Comparison of ENCODE assay signal across 29 cellular contexts in genomic region chr17:65431116-65431515, GRCh38.
"Had no signal": no experiment of that assay in that cellular context is flagged by ENCODE, and none has a peak within 500 bp of the region (broad histone marks: within the 10 kb centered on the region; RNA-seq: fewer than 3 reads in every experiment).

No MANE protein-coding gene starts in this region.

- H3K36me3 ChIP-seq: adrenal gland, breast epithelium, WERI-Rb-1 had no signal

- H3K9ac ChIP-seq: KMS-11 had no signal

- H3K27ac ChIP-seq: adrenal gland, body of pancreas, breast epithelium, KMS-11, PC-9, RWPE1, WERI-Rb-1 had no signal

- H3K9me3 ChIP-seq: adrenal gland, body of pancreas, breast epithelium had no signal

- H3K4me1 ChIP-seq: adrenal gland, body of pancreas, breast epithelium had no signal

- FAIRE-seq: astrocyte, RCC 7860 had no signal

- H3K27me3 ChIP-seq: adrenal gland, body of pancreas, breast epithelium had no signal

- ATAC-seq: activated CD8-positive, alpha-beta T cell treated with anti-CD3 and anti-CD28 coated beads for 36 hours; body of pancreas had no signal

- DNase-seq: activated CD4-positive, alpha-beta T cell treated with anti-CD3 and anti-CD28 coated beads, Interleukin-2, amount 10 ng/mL, durations not matched to agents 24 days and 14 days; activated CD4-positive, alpha-beta T cell treated with anti-CD3 and anti-CD28 coated beads, Interleukin-2, amount 50 U/mL, for 4 hours; activated CD8-positive, alpha-beta T cell treated with anti-CD3 and anti-CD28 coated beads for 36 hours; activated gamma-delta T cell; activated naive CD4-positive, alpha-beta T cell treated with anti-CD3 and anti-CD28 coated beads for 36 hours; activated T-cell treated with anti-CD3 and anti-CD28 coated beads, Interleukin-2, amount 50 U/mL, for 1 hour; adrenal gland; body of pancreas; MM.1S; MV-4-11; NCI-H1092; NCI-H1436 treated with DMSO at 0.1 percent for 48 hours; NCI-H1694 treated with DMSO at 0.1 percent for 48 hours; NCI-H2029; NCI-H345; NCI-H524 treated with DMSO at 0.1 percent for 48 hours; NK-92 treated with Interleukin-12 subunit alpha and Interleukin-12 subunit beta, amount 100 ng/mL, for 24 hours; PC-9; SW 1271; T-helper 1 cell; T1000; WERI-Rb-1 had no signal

- H3K4me2 ChIP-seq: KMS-11, PC-9 had no signal

- H3K27ac Mint-ChIP-seq: activated CD4-positive, alpha-beta T cell treated with anti-CD3 and anti-CD28 coated beads, Interleukin-2, amount 10 ng/mL, durations not matched to agents 24 days and 14 days; activated CD8-positive, alpha-beta T cell treated with anti-CD3 and anti-CD28 coated beads for 36 hours; activated naive CD4-positive, alpha-beta T cell treated with anti-CD3 and anti-CD28 coated beads for 36 hours; activated naive CD4-positive, alpha-beta T cell treated with anti-CD3 and anti-CD28 coated beads, Interleukin-2, amount 50 U/mL, for 72 hours; activated T-helper 2 cell treated with anti-CD3 and anti-CD28 coated beads, Interferon-gamma antibody, Interleukin-2, Interleukin-4, amounts not matched to agents 10 μg/mL and 5 μg/mL and 100 μg/mL, durations not matched to agents 14 hours and 24 hours and 36 hours had no signal

- H2AFZ ChIP-seq: PC-9 had no signal

- H3K4me3 Mint-ChIP-seq: activated CD4-positive, alpha-beta T cell treated with anti-CD3 and anti-CD28 coated beads, Interleukin-2, amount 10 ng/mL, durations not matched to agents 24 days and 14 days; activated CD8-positive, alpha-beta T cell treated with anti-CD3 and anti-CD28 coated beads for 36 hours; activated naive CD4-positive, alpha-beta T cell treated with anti-CD3 and anti-CD28 coated beads for 36 hours had no signal

- H3K4me3 ChIP-seq: adrenal gland, body of pancreas, breast epithelium, PC-9 had no signal
